In the genomic region with DNA sequence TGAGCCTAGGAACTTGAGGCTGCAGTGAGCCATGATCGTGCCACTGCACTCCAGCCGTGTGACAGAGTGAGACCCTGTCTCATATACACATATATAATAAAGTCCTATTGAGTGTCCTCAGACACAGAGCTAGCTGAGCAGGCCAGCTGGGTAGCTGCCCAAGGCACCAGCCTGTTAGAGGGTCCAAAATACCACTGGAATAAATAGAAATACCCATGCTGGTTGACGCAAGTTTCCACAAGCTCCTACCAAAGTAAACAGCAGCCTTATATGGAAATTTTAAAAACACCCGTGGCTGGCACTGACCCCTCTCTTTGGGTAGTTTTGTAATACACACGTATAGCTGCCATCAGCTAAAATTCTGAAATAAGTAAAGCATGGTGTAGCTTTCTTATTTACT, we compare ENCODE assay signal across 20 cellular contexts.
"Had no signal": no experiment of that assay in that cellular context is flagged by ENCODE, and none has a peak within 500 bp of the region (broad histone marks: within the 10 kb centered on the region; RNA-seq: fewer than 3 reads in every experiment).

No MANE protein-coding gene starts in this region.

- H3K27me3 ChIP-seq: cardiac muscle cell, gastrocnemius medialis, neutrophil, testis had no signal

- DNase-seq: activated B cell treated with CpG ODN at 0.5 μM for 24 hours; activated CD4-positive, alpha-beta memory T cell treated with anti-CD3 and anti-CD28 coated beads, Interleukin-2, amount 10 ng/mL, durations not matched to agents 7 days and 5 days; activated CD4-positive, alpha-beta T cell treated with anti-CD3 and anti-CD28 coated beads for 4 hours; activated CD8-positive, alpha-beta memory T cell treated with anti-CD3 and anti-CD28 coated beads, Interleukin-2, amount 10 ng/mL, durations not matched to agents 7 days and 5 days; dorsolateral prefrontal cortex; endodermal cell; gastrocnemius medialis; head of caudate nucleus; immature natural killer cell; kidney glomerular epithelial cell; lower lobe of right lung; retina; stimulated activated CD4-positive, alpha-beta T cell treated with anti-CD3 and anti-CD28 coated beads, Interleukin-4, amount 100 ng/mL, for 1 hour; stimulated activated naive CD8-positive, alpha-beta T cell treated with anti-CD3 and anti-CD28 coated beads, Interleukin-15, amount 100 ng/mL, for 72 hours had no signal

- H3K4me3 ChIP-seq: cardiac muscle cell, dorsolateral prefrontal cortex, gastrocnemius medialis, lower lobe of right lung, SK-N-MC, smooth muscle cell, testis had no signal

- ATAC-seq: activated CD8-positive, alpha-beta memory T cell treated with anti-CD3 and anti-CD28 coated beads, Interleukin-2, amount 10 ng/mL, durations not matched to agents 7 days and 5 days; gastrocnemius medialis; lower lobe of right lung; natural killer cell treated with Interleukin-12 subunit alpha and Interleukin-12 subunit beta and Interleukin-15 and Interleukin-18, amount 100 ng/mL, for 72 hours; stimulated activated naive CD8-positive, alpha-beta T cell treated with anti-CD3 and anti-CD28 coated beads, Interleukin-15, amount 100 ng/mL, for 72 hours had no signal

- H3K36me3 ChIP-seq: cardiac muscle cell, gastrocnemius medialis, lower lobe of right lung, neutrophil had no signal

- H3K4me1 ChIP-seq: gastrocnemius medialis, testis had no signal

- H3K4me2 ChIP-seq: smooth muscle cell had no signal

- H3K9me3 ChIP-seq: gastrocnemius medialis, lower lobe of right lung, neutrophil, testis had no signal

- H3K27ac ChIP-seq: cardiac muscle cell, dorsolateral prefrontal cortex, gastrocnemius medialis, lower lobe of right lung, SK-N-MC, testis had no signal
